Comparison of ENCODE assay signal across 17 cellular contexts in the genomic region with DNA sequence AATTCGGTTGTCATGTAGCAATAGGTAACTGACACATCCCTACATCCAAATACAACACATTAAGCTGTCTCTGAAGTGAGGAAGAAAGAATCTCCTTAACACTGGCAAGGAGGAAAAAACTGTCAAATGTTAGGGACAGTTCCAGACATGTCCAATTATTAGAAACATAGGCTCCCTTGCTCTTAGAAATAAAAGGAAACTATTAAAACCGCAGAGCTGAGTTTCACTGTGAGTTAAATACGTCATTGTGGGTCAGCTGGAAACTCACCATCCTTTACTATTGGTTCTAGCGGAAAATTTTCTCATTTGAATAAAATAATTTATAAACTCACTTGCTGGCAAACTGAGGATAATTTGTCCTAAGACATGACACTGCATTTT. TPM values are rescaled to one million over a fixed set of nuclear protein-coding genes. Genes with fewer than 3 reads are reported as not detected.
DNase-seq lines count a peak whose midpoint lies in the region; ATAC-seq and TF ChIP-seq lines count a peak whose summit lies in the region.
"Had no signal": no experiment of that assay in that cellular context is flagged by ENCODE, and none has a peak within 500 bp of the region (broad histone marks: within the 10 kb centered on the region; RNA-seq: fewer than 3 reads in every experiment).

No MANE protein-coding gene starts in this region.

- no peak overlapping the region for H3K4me2 ChIP-seq in SK-N-SH

- peak overlapping the region in 2 of 3 experiments; percentile 23 to 25 for H3K27ac Mint-ChIP-seq in nephron
- H3K27ac Mint-ChIP-seq in effector memory CD8-positive, alpha-beta T cell: no peak overlapping the region
- H3K27ac Mint-ChIP-seq: CD4-positive, alpha-beta T cell had no signal

- H3K4me1 ChIP-seq in SK-N-SH (ENCODE audit: control insufficient read depth in 1 of 2, insufficient read depth in 2 of 2, low read depth in 1 of 2, low read length in 1 of 2) (peaks cover 2 to 9% of the 10 kb centered on the region in 2 experiments; a peak in 2 of 4 replicates), duodenal mucosa (ENCODE audit: control insufficient read depth in 1 of 2, insufficient read depth in 2 of 2, low read length in 2 of 2) (no peaks in the 10 kb centered on the region), upper lobe of left lung (peaks cover 6 to 22% (median 14%) of the 10 kb centered on the region in 4 donors)
- H3K4me1 ChIP-seq: HAP-1 had no signal

- TF ChIP-seq POLR2A in upper lobe of left lung (IDR thresholded peaks at IDR 0.05): no peak

- H3K27me3 ChIP-seq in SK-N-SH (ENCODE audit: insufficient read depth) (no peaks in the 10 kb centered on the region), duodenal mucosa (ENCODE audit: control insufficient read depth in 1 of 2, insufficient read depth in 2 of 2, low read length in 2 of 2) (no peaks in the 10 kb centered on the region), upper lobe of left lung (no peaks in the 10 kb centered on the region)
- H3K27me3 ChIP-seq: BE2C had no signal

- H3K4me3 Mint-ChIP-seq in nephron: no peak overlapping the region
- no peak overlapping the region for H3K4me3 Mint-ChIP-seq in effector memory CD8-positive, alpha-beta T cell
- H3K4me3 Mint-ChIP-seq: CD4-positive, alpha-beta T cell had no signal

- CTCF ChIA-PET in SK-N-SH (lab: Yijun Ruan, JAX): interaction anchor here (1.3 to 1.5 kb wide), 2 partner anchors 17 to 298 kb away, joined by 4 to 6 read pairs; no protein-coding TSS in a partner anchor

- H4K20me1 ChIP-seq in SK-N-SH (ENCODE audit: insufficient read depth): no peaks in the 10 kb centered on the region

- TF ChIP-seq CTCF in SK-N-SH (IDR thresholded peaks at IDR 0.05): no peak
- TF ChIP-seq CTCF in nephron (IDR thresholded peaks at IDR 0.05; ENCODE audit: unreplicated experiment in 3 of 3): no peak
- TF ChIP-seq CTCF in upper lobe of left lung (IDR thresholded peaks at IDR 0.05): no peak

- no peaks in the 10 kb centered on the region for H3K9me2 ChIP-seq in SK-N-SH

- peaks cover 21% of the 10 kb centered on the region for H3K9me3 Mint-ChIP-seq in nephron
- no peaks in the 10 kb centered on the region for H3K9me3 Mint-ChIP-seq in effector memory CD8-positive, alpha-beta T cell

- H3K27me3 Mint-ChIP-seq in nephron (ENCODE audit: low read depth): peaks cover 5% of the 10 kb centered on the region
- peaks cover 9 to 27% of the 10 kb centered on the region in 2 donors for H3K27me3 Mint-ChIP-seq in effector memory CD8-positive, alpha-beta T cell

- H3K27ac ChIP-seq in SK-N-SH (ENCODE audit: low read depth in 2 of 2, low read length in 1 of 2) (peak overlapping the region; percentile 29 to 62; a peak in 3 of 4 replicates), duodenal mucosa (ENCODE audit: low read depth, low read length) (peak overlapping the region; percentile 21), upper lobe of left lung (peak overlapping the region in 3 of 4 donors; percentile 5 to 51 (median 44))
- H3K27ac ChIP-seq: 22Rv1, HL-60 had no signal

- peaks cover 3% of the 10 kb centered on the region for H3F3A ChIP-seq in SK-N-SH (replicated peaks; ENCODE audit: insufficient read depth)

- H3K79me2 ChIP-seq in SK-N-SH (ENCODE audit: insufficient read depth): peaks cover 55% of the 10 kb centered on the region

- H2AFZ ChIP-seq in SK-N-SH (ENCODE audit: low read depth): no peak overlapping the region

- ATAC-seq in SK-N-SH treated with all-trans-retinoic acid at 6 μM for 48 hours (no peak), upper lobe of left lung (ENCODE audit: low FRiP score in 2 of 2) (no peak)
- ATAC-seq in effector memory CD8-positive, alpha-beta T cell (replicated peaks): no peak

- H3K36me3 Mint-ChIP-seq in nephron (ENCODE audit: low read depth): peaks cover 25% of the 10 kb centered on the region
- H3K36me3 Mint-ChIP-seq in effector memory CD8-positive, alpha-beta T cell (ENCODE audit: insufficient read depth): no peaks in the 10 kb centered on the region

- DNase-seq in SK-N-SH: no peak
- no peak for DNase-seq in upper lobe of left lung
- no peak for DNase-seq in effector memory CD8-positive, alpha-beta T cell
- DNase-seq in NCI-H2029 (lab: John Stamatoyannopoulos, UW): no peak
- DNase-seq in GF-D8 (lab: John Stamatoyannopoulos, UW): no peak
- DNase-seq: BE2C; CD4-positive, alpha-beta T cell; DMS53; NCI-H187 treated with DMSO at 0.1 percent for 48 hours; NCI-H446; NCI-H69 had no signal

- peaks cover 19% of the 10 kb centered on the region for H3K4me1 Mint-ChIP-seq in nephron
- no peaks in the 10 kb centered on the region for H3K4me1 Mint-ChIP-seq in effector memory CD8-positive, alpha-beta T cell (ENCODE audit: low read depth in 2 of 2)

- H3K9me3 ChIP-seq in SK-N-SH (peaks cover 4% of the 10 kb centered on the region; the same call in 1 of the 2 replicates), duodenal mucosa (ENCODE audit: control insufficient read depth in 1 of 2, low read length in 2 of 2) (no peaks in the 10 kb centered on the region), upper lobe of left lung (peaks cover 0 to 5% (median 0%) of the 10 kb centered on the region in 4 donors)
- H3K9me3 ChIP-seq: BE2C, HAP-1 had no signal

- TF ChIP-seq EP300 in SK-N-SH (IDR thresholded peaks at IDR 0.05; ENCODE audit: borderline replicate concordance in 1 of 2, low read depth in 1 of 2, low read length in 1 of 2): no peak
- TF ChIP-seq EP300 in upper lobe of left lung (IDR thresholded peaks at IDR 0.05): no peak

- no peak for TF ChIP-seq RAD21 in SK-N-SH (IDR thresholded peaks at IDR 0.05; ENCODE audit: low read length)

- POLR2A ChIA-PET in SK-N-SH (lab: Yijun Ruan, JAX): no interaction called here

- H3K9ac ChIP-seq in SK-N-SH (no peak overlapping the region), duodenal mucosa (ENCODE audit: low read depth in 1 of 2, low read length in 2 of 2) (no peak overlapping the region)

- 96% methylated on average over 4 of the region's 4 CpGs for WGBS in SK-N-SH (ENCODE audit: low lambda C conversion rate)
- 92 to 93% methylated on average over 4 of the region's 4 CpGs for WGBS in upper lobe of left lung, 2 donors

- peaks cover 0 to 13% of the 10 kb centered on the region in 2 experiments for H3K36me3 ChIP-seq in SK-N-SH (replicated peaks in 1 of 2; ENCODE audit: control insufficient read depth in 1 of 2, insufficient read depth in 2 of 2, low read length in 1 of 2)
- H3K36me3 ChIP-seq in duodenal mucosa (ENCODE audit: control insufficient read depth in 1 of 2, insufficient read depth in 2 of 2, low read length in 2 of 2): no peaks in the 10 kb centered on the region
- no peaks in the 10 kb centered on the region for H3K36me3 ChIP-seq in upper lobe of left lung
- H3K36me3 ChIP-seq: BE2C, HAP-1 had no signal

- H3K4me3 ChIP-seq in SK-N-SH (ENCODE audit: low read depth in 2 of 2, low read length in 1 of 2) (no peak overlapping the region), duodenal mucosa (ENCODE audit: low read depth in 1 of 2, low read length in 2 of 2) (no peak overlapping the region), upper lobe of left lung (no peak overlapping the region)
- H3K4me3 ChIP-seq: HAP-1 had no signal

TF ChIP-seq in SK-N-SH, 30 proteins besides CTCF, POLR2A, EP300 and RAD21 (continues in another document):
- TF ChIP-seq, protein P1, sequence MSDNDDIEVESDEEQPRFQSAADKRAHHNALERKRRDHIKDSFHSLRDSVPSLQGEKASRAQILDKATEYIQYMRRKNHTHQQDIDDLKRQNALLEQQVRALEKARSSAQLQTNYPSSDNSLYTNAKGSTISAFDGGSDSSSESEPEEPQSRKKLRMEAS (IDR thresholded peaks at IDR 0.05; ENCODE audit: low read depth): no peak
- no peak for TF ChIP-seq MXI1 (IDR thresholded peaks at IDR 0.05; ENCODE audit: low read depth, low read length)
- TF ChIP-seq FOXJ3 (CRISPR knock-in tag; IDR thresholded peaks at IDR 0.05): no peak
- no peak for TF ChIP-seq JUND (IDR thresholded peaks at IDR 0.05)

TF ChIP-seq in SK-N-SH treated with all-trans-retinoic acid at 6 μM for 48 hours, 23 proteins besides CTCF, POLR2A, EP300 and RAD21 (continues in another document):
- TF ChIP-seq ZFP3 (CRISPR knock-in tag; IDR thresholded peaks at IDR 0.05): no peak
- no peak for TF ChIP-seq SNAI2 (CRISPR knock-in tag; IDR thresholded peaks at IDR 0.05)
- TF ChIP-seq BACH2 (CRISPR knock-in tag; IDR thresholded peaks at IDR 0.05; ENCODE audit: borderline replicate concordance): no peak
- no peak for TF ChIP-seq ESRRG (CRISPR knock-in tag; IDR thresholded peaks at IDR 0.05)
- no peak for TF ChIP-seq CSDC2 (CRISPR knock-in tag; IDR thresholded peaks at IDR 0.05)
- TF ChIP-seq RARB (CRISPR knock-in tag; IDR thresholded peaks at IDR 0.05): no peak
- TF ChIP-seq, protein P2, sequence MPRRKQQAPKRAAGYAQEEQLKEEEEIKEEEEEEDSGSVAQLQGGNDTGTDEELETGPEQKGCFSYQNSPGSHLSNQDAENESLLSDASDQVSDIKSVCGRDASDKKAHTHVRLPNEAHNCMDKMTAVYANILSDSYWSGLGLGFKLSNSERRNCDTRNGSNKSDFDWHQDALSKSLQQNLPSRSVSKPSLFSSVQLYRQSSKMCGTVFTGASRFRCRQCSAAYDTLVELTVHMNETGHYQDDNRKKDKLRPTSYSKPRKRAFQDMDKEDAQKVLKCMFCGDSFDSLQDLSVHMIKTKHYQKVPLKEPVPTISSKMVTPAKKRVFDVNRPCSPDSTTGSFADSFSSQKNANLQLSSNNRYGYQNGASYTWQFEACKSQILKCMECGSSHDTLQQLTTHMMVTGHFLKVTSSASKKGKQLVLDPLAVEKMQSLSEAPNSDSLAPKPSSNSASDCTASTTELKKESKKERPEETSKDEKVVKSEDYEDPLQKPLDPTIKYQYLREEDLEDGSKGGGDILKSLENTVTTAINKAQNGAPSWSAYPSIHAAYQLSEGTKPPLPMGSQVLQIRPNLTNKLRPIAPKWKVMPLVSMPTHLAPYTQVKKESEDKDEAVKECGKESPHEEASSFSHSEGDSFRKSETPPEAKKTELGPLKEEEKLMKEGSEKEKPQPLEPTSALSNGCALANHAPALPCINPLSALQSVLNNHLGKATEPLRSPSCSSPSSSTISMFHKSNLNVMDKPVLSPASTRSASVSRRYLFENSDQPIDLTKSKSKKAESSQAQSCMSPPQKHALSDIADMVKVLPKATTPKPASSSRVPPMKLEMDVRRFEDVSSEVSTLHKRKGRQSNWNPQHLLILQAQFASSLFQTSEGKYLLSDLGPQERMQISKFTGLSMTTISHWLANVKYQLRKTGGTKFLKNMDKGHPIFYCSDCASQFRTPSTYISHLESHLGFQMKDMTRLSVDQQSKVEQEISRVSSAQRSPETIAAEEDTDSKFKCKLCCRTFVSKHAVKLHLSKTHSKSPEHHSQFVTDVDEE (CRISPR knock-in tag; IDR thresholded peaks at IDR 0.05): no peak

RNA-seq across cellular contexts. Expression of a gene that starts 40.7 kb away (rescaled TPM):
- polyA plus RNA-seq in SK-N-SH (2012; rRNA removed): 5.7 and 6.6 TPM in 2 replicates
- 4.8 TPM in 2 replicates for polyA plus RNA-seq in SK-N-SH (2012; cell fraction: cytosol; rRNA removed)
- 11.0 and 14.0 TPM in 2 replicates for polyA plus RNA-seq in SK-N-SH (2012; cell fraction: nucleus; rRNA removed)
- total RNA-seq in upper lobe of left lung: 10 to 100 TPM; 43.6 to 76.5 (median 63.7) TPM
- total RNA-seq: CD4-positive, alpha-beta T cell had no signal

Comparison
In these comparisons a context has a peak if more than half of its experiments do, and no peak if none do; other contexts are left out.
1. H3K27ac Mint-ChIP-seq: peak in nephron (2 of 3); none in effector memory CD8-positive, alpha-beta T cell (0 of 2).
2. Peak in every context shown above with its lines, with median percentiles within 50 percentile points of each other: H3K27ac ChIP-seq.